1 cellular context compared by ENCODE assay signal in genomic region chr13:42039946-42040729, GRCh38.
TF ChIP-seq lines count a peak whose summit lies in the region.

No MANE protein-coding gene starts in this region.

TF ChIP-seq in GM12878, 131 proteins besides CTCF, POLR2A, EP300 and RAD21 (continued from another document):
- TF ChIP-seq, protein P1, sequence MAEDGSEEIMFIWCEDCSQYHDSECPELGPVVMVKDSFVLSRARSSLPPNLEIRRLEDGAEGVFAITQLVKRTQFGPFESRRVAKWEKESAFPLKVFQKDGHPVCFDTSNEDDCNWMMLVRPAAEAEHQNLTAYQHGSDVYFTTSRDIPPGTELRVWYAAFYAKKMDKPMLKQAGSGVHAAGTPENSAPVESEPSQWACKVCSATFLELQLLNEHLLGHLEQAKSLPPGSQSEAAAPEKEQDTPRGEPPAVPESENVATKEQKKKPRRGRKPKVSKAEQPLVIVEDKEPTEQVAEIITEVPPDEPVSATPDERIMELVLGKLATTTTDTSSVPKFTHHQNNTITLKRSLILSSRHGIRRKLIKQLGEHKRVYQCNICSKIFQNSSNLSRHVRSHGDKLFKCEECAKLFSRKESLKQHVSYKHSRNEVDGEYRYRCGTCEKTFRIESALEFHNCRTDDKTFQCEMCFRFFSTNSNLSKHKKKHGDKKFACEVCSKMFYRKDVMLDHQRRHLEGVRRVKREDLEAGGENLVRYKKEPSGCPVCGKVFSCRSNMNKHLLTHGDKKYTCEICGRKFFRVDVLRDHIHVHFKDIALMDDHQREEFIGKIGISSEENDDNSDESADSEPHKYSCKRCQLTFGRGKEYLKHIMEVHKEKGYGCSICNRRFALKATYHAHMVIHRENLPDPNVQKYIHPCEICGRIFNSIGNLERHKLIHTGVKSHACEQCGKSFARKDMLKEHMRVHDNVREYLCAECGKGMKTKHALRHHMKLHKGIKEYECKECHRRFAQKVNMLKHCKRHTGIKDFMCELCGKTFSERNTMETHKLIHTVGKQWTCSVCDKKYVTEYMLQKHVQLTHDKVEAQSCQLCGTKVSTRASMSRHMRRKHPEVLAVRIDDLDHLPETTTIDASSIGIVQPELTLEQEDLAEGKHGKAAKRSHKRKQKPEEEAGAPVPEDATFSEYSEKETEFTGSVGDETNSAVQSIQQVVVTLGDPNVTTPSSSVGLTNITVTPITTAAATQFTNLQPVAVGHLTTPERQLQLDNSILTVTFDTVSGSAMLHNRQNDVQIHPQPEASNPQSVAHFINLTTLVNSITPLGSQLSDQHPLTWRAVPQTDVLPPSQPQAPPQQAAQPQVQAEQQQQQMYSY (CRISPR knock-in tag; IDR thresholded peaks at IDR 0.05) = no peak
- TF ChIP-seq E2F8 (IDR thresholded peaks at IDR 0.05; ENCODE audit: low read depth, partially characterized antibody) (no peak), SMARCA5 (IDR thresholded peaks at IDR 0.05) (no peak), JUNB (IDR thresholded peaks at IDR 0.05) (no peak), TCF7 (IDR thresholded peaks at IDR 0.05; ENCODE audit: borderline replicate concordance) (no peak), ZNF687 (IDR thresholded peaks at IDR 0.05) (peak; percentile 72; the same call in 1 of the 2 replicates), CREM (IDR thresholded peaks at IDR 0.05; ENCODE audit: low read depth) (0 out of 2 replicates have a peak, but pooled peaks have one; percentile 21), SUPT20H (IDR thresholded peaks at IDR 0.05; ENCODE audit: borderline replicate concordance, control insufficient read depth, low read depth, low read length) (no peak), ESRRA (IDR thresholded peaks at IDR 0.05; ENCODE audit: low read length) (no peak), TCF12 (IDR thresholded peaks at IDR 0.05; ENCODE audit: low read depth, low read length) (0 out of 2 replicates have a peak, but pooled peaks have one; percentile 27), POU2F2 (IDR thresholded peaks at IDR 0.05; ENCODE audit: borderline replicate concordance, low read depth, low read length) (peak; percentile 90; the same call in 2 of the 3 replicates), EZH2 (IDR thresholded peaks at IDR 0.05; ENCODE audit: borderline replicate concordance, control insufficient read depth, low read depth, low read length) (no peak), ETV6 (conservative IDR thresholded peaks at IDR 0.05 in 1 of 2, IDR thresholded peaks at IDR 0.05 in 1 of 2; ENCODE audit: borderline replicate concordance in 1 of 2, low read depth in 1 of 2) (no peak), KDM1A (IDR thresholded peaks at IDR 0.05; ENCODE audit: borderline replicate concordance) (no peak), MEF2B (IDR thresholded peaks at IDR 0.05; ENCODE audit: partially characterized antibody, poor library complexity, severe bottlenecking) (no peak), DPF2 (IDR thresholded peaks at IDR 0.05) (peak; percentile 89; the same call in 1 of the 2 replicates), MTA2 (IDR thresholded peaks at IDR 0.05; ENCODE audit: low read depth) (no peak), HDAC6 (IDR thresholded peaks at IDR 0.05; ENCODE audit: unreplicated experiment) (no peak), PML (IDR thresholded peaks at IDR 0.05; ENCODE audit: low read length) (peak; percentile 84; the same call in 1 of the 2 replicates), STAT3 (IDR thresholded peaks at IDR 0.05; ENCODE audit: low read depth, low read length) (no peak), EED (IDR thresholded peaks at IDR 0.05; ENCODE audit: low read depth) (no peak; the same call in 1 of the 2 replicates), NFIC (IDR thresholded peaks at IDR 0.05; ENCODE audit: low read depth, low read length) (no peak), KLF5 (IDR thresholded peaks at IDR 0.05; ENCODE audit: partially characterized antibody) (no peak), RB1 (IDR thresholded peaks at IDR 0.05; ENCODE audit: borderline replicate concordance) (peak; percentile 75; the same call in 1 of the 2 replicates), JUND (IDR thresholded peaks at IDR 0.05; ENCODE audit: low read depth, low read length) (no peak), CHD2 (IDR thresholded peaks at IDR 0.05; ENCODE audit: borderline replicate concordance, low read depth, low read length) (0 out of 2 replicates have a peak, but pooled peaks have one; percentile 24), RBBP5 (conservative IDR thresholded peaks at IDR 0.05) (peak; percentile 94; the same call in 1 of the 2 replicates), MYB (IDR thresholded peaks at IDR 0.05; ENCODE audit: borderline replicate concordance, low read depth, low read length) (no peak), KAT2A (conservative IDR thresholded peaks at IDR 0.05; ENCODE audit: control insufficient read depth, low read depth, low read length) (no peak), GABPA (IDR thresholded peaks at IDR 0.05; ENCODE audit: low read depth) (no peak), MTA3 (IDR thresholded peaks at IDR 0.05; ENCODE audit: borderline replicate concordance, low read length) (no peak), SUZ12 (IDR thresholded peaks at IDR 0.05; ENCODE audit: unreplicated experiment) (no peak), EGR1 (IDR thresholded peaks at IDR 0.05; ENCODE audit: borderline replicate concordance in 1 of 2, low read depth in 2 of 2, low read length in 2 of 2) (peak in 1 of 2 experiments; percentile 97; a peak in 2 of 3 replicates)
- TF ChIP-seq, protein P2, sequence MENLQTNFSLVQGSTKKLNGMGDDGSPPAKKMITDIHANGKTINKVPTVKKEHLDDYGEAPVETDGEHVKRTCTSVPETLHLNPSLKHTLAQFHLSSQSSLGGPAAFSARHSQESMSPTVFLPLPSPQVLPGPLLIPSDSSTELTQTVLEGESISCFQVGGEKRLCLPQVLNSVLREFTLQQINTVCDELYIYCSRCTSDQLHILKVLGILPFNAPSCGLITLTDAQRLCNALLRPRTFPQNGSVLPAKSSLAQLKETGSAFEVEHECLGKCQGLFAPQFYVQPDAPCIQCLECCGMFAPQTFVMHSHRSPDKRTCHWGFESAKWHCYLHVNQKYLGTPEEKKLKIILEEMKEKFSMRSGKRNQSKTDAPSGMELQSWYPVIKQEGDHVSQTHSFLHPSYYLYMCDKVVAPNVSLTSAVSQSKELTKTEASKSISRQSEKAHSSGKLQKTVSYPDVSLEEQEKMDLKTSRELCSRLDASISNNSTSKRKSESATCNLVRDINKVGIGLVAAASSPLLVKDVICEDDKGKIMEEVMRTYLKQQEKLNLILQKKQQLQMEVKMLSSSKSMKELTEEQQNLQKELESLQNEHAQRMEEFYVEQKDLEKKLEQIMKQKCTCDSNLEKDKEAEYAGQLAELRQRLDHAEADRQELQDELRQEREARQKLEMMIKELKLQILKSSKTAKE (IDR thresholded peaks at IDR 0.05; ENCODE audit: low read depth, poor library complexity, severe bottlenecking) = no peak
- TF ChIP-seq, protein P3, sequence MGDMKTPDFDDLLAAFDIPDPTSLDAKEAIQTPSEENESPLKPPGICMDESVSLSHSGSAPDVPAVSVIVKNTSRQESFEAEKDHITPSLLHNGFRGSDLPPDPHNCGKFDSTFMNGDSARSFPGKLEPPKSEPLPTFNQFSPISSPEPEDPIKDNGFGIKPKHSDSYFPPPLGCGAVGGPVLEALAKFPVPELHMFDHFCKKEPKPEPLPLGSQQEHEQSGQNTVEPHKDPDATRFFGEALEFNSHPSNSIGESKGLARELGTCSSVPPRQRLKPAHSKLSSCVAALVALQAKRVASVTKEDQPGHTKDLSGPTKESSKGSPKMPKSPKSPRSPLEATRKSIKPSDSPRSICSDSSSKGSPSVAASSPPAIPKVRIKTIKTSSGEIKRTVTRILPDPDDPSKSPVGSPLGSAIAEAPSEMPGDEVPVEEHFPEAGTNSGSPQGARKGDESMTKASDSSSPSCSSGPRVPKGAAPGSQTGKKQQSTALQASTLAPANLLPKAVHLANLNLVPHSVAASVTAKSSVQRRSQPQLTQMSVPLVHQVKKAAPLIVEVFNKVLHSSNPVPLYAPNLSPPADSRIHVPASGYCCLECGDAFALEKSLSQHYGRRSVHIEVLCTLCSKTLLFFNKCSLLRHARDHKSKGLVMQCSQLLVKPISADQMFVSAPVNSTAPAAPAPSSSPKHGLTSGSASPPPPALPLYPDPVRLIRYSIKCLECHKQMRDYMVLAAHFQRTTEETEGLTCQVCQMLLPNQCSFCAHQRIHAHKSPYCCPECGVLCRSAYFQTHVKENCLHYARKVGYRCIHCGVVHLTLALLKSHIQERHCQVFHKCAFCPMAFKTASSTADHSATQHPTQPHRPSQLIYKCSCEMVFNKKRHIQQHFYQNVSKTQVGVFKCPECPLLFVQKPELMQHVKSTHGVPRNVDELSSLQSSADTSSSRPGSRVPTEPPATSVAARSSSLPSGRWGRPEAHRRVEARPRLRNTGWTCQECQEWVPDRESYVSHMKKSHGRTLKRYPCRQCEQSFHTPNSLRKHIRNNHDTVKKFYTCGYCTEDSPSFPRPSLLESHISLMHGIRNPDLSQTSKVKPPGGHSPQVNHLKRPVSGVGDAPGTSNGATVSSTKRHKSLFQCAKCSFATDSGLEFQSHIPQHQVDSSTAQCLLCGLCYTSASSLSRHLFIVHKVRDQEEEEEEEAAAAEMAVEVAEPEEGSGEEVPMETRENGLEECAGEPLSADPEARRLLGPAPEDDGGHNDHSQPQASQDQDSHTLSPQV (IDR thresholded peaks at IDR 0.05) = no peak
- TF ChIP-seq, protein P4, sequence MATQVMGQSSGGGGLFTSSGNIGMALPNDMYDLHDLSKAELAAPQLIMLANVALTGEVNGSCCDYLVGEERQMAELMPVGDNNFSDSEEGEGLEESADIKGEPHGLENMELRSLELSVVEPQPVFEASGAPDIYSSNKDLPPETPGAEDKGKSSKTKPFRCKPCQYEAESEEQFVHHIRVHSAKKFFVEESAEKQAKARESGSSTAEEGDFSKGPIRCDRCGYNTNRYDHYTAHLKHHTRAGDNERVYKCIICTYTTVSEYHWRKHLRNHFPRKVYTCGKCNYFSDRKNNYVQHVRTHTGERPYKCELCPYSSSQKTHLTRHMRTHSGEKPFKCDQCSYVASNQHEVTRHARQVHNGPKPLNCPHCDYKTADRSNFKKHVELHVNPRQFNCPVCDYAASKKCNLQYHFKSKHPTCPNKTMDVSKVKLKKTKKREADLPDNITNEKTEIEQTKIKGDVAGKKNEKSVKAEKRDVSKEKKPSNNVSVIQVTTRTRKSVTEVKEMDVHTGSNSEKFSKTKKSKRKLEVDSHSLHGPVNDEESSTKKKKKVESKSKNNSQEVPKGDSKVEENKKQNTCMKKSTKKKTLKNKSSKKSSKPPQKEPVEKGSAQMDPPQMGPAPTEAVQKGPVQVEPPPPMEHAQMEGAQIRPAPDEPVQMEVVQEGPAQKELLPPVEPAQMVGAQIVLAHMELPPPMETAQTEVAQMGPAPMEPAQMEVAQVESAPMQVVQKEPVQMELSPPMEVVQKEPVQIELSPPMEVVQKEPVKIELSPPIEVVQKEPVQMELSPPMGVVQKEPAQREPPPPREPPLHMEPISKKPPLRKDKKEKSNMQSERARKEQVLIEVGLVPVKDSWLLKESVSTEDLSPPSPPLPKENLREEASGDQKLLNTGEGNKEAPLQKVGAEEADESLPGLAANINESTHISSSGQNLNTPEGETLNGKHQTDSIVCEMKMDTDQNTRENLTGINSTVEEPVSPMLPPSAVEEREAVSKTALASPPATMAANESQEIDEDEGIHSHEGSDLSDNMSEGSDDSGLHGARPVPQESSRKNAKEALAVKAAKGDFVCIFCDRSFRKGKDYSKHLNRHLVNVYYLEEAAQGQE (IDR thresholded peaks at IDR 0.05; ENCODE audit: low read depth, low read length) = no peak
- TF ChIP-seq, protein P5, sequence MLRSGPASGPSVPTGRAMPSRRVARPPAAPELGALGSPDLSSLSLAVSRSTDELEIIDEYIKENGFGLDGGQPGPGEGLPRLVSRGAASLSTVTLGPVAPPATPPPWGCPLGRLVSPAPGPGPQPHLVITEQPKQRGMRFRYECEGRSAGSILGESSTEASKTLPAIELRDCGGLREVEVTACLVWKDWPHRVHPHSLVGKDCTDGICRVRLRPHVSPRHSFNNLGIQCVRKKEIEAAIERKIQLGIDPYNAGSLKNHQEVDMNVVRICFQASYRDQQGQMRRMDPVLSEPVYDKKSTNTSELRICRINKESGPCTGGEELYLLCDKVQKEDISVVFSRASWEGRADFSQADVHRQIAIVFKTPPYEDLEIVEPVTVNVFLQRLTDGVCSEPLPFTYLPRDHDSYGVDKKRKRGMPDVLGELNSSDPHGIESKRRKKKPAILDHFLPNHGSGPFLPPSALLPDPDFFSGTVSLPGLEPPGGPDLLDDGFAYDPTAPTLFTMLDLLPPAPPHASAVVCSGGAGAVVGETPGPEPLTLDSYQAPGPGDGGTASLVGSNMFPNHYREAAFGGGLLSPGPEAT (IDR thresholded peaks at IDR 0.05; ENCODE audit: low read depth) = no peak
